Comparison of ENCODE assay signal across 1 cellular context in genomic region chr13:52012512-52012836, GRCh38.
TF ChIP-seq lines count a peak whose summit lies in the region.

No MANE protein-coding gene starts in this region.

TF ChIP-seq in HepG2, 621 proteins besides CTCF, POLR2A, EP300 and RAD21:
- TF ChIP-seq GABPB1 (CRISPR knock-in tag; IDR thresholded peaks at IDR 0.05) (no peak), JDP2 (CRISPR knock-in tag; IDR thresholded peaks at IDR 0.05; ENCODE audit: borderline replicate concordance) (no peak), AFF4 (CRISPR knock-in tag; IDR thresholded peaks at IDR 0.05) (no peak), SMAD3 (CRISPR knock-in tag; IDR thresholded peaks at IDR 0.05) (peak; percentile 5; the same call in 1 of the 2 replicates), NR2C2 (CRISPR knock-in tag; IDR thresholded peaks at IDR 0.05; ENCODE audit: borderline replicate concordance) (peak; percentile 13; the same call in 1 of the 2 replicates), ELF3 (CRISPR knock-in tag; IDR thresholded peaks at IDR 0.05) (peak; percentile 2; the same call in 1 of the 2 replicates), NFYC (CRISPR knock-in tag; IDR thresholded peaks at IDR 0.05) (no peak), GTF2F1 (IDR thresholded peaks at IDR 0.05; ENCODE audit: low read length) (no peak), ZNF616 (CRISPR knock-in tag; IDR thresholded peaks at IDR 0.05; ENCODE audit: low read depth) (no peak)
